Comparison of ENCODE assay signal across 9 cellular contexts in the genomic region with DNA sequence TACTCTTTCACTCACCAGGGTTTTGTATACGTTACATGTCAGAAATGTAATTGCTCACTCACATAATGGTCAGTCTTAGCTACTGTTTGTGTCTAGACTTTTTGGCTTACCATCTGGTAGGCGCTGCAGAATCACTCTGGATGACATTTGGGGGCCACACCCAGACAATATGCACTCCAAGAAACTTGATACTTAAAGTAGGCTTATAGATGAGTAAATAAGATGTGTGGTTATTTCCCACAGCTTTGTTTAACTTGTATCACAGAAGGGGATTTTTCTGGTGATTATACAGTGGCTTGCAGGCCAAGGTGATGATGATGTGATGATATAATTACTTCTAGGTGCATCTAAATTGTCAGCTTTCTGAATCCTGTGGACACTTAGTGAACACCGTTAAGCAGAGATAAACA.
DNase-seq lines count a peak whose midpoint lies in the region; ATAC-seq and TF ChIP-seq lines count a peak whose summit lies in the region.
"Had no signal": no experiment of that assay in that cellular context is flagged by ENCODE, and none has a peak within 500 bp of the region (broad histone marks: within the 10 kb centered on the region; RNA-seq: fewer than 3 reads in every experiment).

No MANE protein-coding gene starts in this region.

- peak; percentile 83 to 84 for ATAC-seq in activated T-cell treated with anti-CD3 and anti-CD28 coated beads, Interleukin-2, amount 50 U/mL, for 72 hours (replicated peaks in 1 of 2)
- ATAC-seq in GM18519 (IDR thresholded peaks at IDR 0.05; ENCODE audit: low FRiP score, unreplicated experiment) (no peak), HG03460 (IDR thresholded peaks at IDR 0.05; ENCODE audit: unreplicated experiment) (no peak)

- H3K4me1 Mint-ChIP-seq in activated T-cell treated with anti-CD3 and anti-CD28 coated beads, Interleukin-2, amount 50 U/mL, for 72 hours (ENCODE audit: low read depth), result peaks cover 32% of the 10 kb centered on the region

- H3K27ac ChIP-seq in substantia nigra (ENCODE audit: low read depth, low read length, poor library complexity, severe bottlenecking), result peak overlapping the region; percentile 40
- H3K27ac ChIP-seq: BLaER1 treated with 17β-estradiol and CSF1 and Interleukin-3, amounts not matched to agents 10 nM and 100 nM had no signal

- no peak overlapping the region for H3K4me3 ChIP-seq in epithelial cell of esophagus (ENCODE audit: low read length)
- H3K4me3 ChIP-seq: BLaER1 treated with 17β-estradiol and CSF1 and Interleukin-3, amounts not matched to agents 10 nM and 100 nM had no signal

- peaks cover 2 to 5% of the 10 kb centered on the region in 2 donors for H3K36me3 Mint-ChIP-seq in activated T-cell treated with anti-CD3 and anti-CD28 coated beads, Interleukin-2, amount 50 U/mL, for 72 hours (ENCODE audit: insufficient read depth in 2 of 2)

- peak overlapping the region in 1 of 2 donors; percentile 63 for H3K4me3 Mint-ChIP-seq in activated T-cell treated with anti-CD3 and anti-CD28 coated beads, Interleukin-2, amount 50 U/mL, for 72 hours

- peaks cover 10% of the 10 kb centered on the region for H3K27me3 Mint-ChIP-seq in activated T-cell treated with anti-CD3 and anti-CD28 coated beads, Interleukin-2, amount 50 U/mL, for 72 hours (ENCODE audit: low read depth)

- H3K27ac Mint-ChIP-seq in activated T-cell treated with anti-CD3 and anti-CD28 coated beads, Interleukin-2, amount 50 U/mL, for 72 hours, result peak overlapping the region; percentile 93

- peak in 1 of 2 donors; percentile 8 for DNase-seq in activated T-cell treated with anti-CD3 and anti-CD28 coated beads, Interleukin-2, amount 50 U/mL, for 72 hours
- DNase-seq in activated T-cell treated with anti-CD3 and anti-CD28 coated beads, Interleukin-2, amount 50 U/mL, for 48 hours, result no peak
- peak; percentile 62 for DNase-seq in NCI-H748 treated with DMSO at 0.1 percent for 48 hours (lab: John Stamatoyannopoulos, UW)
- peak; percentile 67 for DNase-seq in epithelial cell of esophagus (ENCODE audit: low read depth)
- DNase-seq in substantia nigra (lab: John Stamatoyannopoulos, UW), result no peak
- no peak for DNase-seq in SKM-1 treated with dmso at 0.1 percent for 144 hours (lab: John Stamatoyannopoulos, UW; ENCODE audit: unreplicated experiment)

- no peak for TF ChIP-seq CTCF in epithelial cell of esophagus (IDR thresholded peaks at IDR 0.05; ENCODE audit: insufficient read depth, low read depth, low read length, missing control alignments)

- H3K9me3 Mint-ChIP-seq in activated T-cell treated with anti-CD3 and anti-CD28 coated beads, Interleukin-2, amount 50 U/mL, for 72 hours, result no peaks in the 10 kb centered on the region

Comparison
In these comparisons a context has a peak if more than half of its experiments do, and no peak if none do; other contexts are left out.
1. ATAC-seq: peak in activated T-cell treated with anti-CD3 and anti-CD28 coated beads, Interleukin-2, amount 50 U/mL, for 72 hours (2 of 2); none in GM18519 (single experiment) and HG03460 (single experiment).
2. DNase-seq: peak in NCI-H748 treated with DMSO at 0.1 percent for 48 hours (single experiment) and epithelial cell of esophagus (single experiment); none in activated T-cell treated with anti-CD3 and anti-CD28 coated beads, Interleukin-2, amount 50 U/mL, for 48 hours (0 of 2), substantia nigra (0 of 49) and SKM-1 treated with dmso at 0.1 percent for 144 hours (single experiment).